10 cellular contexts compared by ENCODE assay signal in genomic region chr1:2840036-2840809, GRCh38. TPM values are rescaled to one million over a fixed set of nuclear protein-coding genes. Genes with fewer than 3 reads are reported as not detected.
DNase-seq lines count a peak whose midpoint lies in the region; ATAC-seq and TF ChIP-seq lines count a peak whose summit lies in the region.
"Had no signal": no experiment of that assay in that cellular context is flagged by ENCODE, and none has a peak within 500 bp of the region (broad histone marks: within the 10 kb centered on the region; RNA-seq: fewer than 3 reads in every experiment).

No MANE protein-coding gene starts in this region.

- TF ChIP-seq EP300 in stomach (IDR thresholded peaks at IDR 0.05) = no peak

- H3K9me3 Mint-ChIP-seq in activated naive CD4-positive, alpha-beta T cell treated with anti-CD3 and anti-CD28 coated beads for 36 hours = no peaks in the 10 kb centered on the region

- H3K27ac Mint-ChIP-seq in activated naive CD4-positive, alpha-beta T cell treated with anti-CD3 and anti-CD28 coated beads for 36 hours = peak overlapping the region; percentile 73
- H3K27ac Mint-ChIP-seq: nephron progenitor cell had no signal

- peak; percentile 75 for DNase-seq in GDM1 (lab: John Stamatoyannopoulos, UW)
- peak; percentile 80 for DNase-seq in activated naive CD4-positive, alpha-beta T cell treated with anti-CD3 and anti-CD28 coated beads for 36 hours
- DNase-seq in stimulated activated CD4-positive, alpha-beta T cell treated with anti-CD3 and anti-CD28 coated beads, Interleukin-2, amount 100 ng/mL, for 24 hours = peak; percentile 61 to 65
- no peak for DNase-seq in stomach
- DNase-seq in hepatic stellate cell (ENCODE audit: low spot score) = no peak
- no peak for DNase-seq in DMS 273 (lab: John Stamatoyannopoulos, UW; ENCODE audit: unreplicated experiment)
- DNase-seq: NCI-H345, nephron progenitor cell had no signal

- H3K27me3 ChIP-seq in stomach = peaks cover 0 to 19% (median 2%) of the 10 kb centered on the region in 3 donors

- peak overlapping the region; percentile 72 for H3K4me3 Mint-ChIP-seq in activated naive CD4-positive, alpha-beta T cell treated with anti-CD3 and anti-CD28 coated beads for 36 hours
- H3K4me3 Mint-ChIP-seq: nephron progenitor cell had no signal

- intact Hi-C loops in activated naive CD4-positive, alpha-beta T cell treated with anti-CD3 and anti-CD28 coated beads for 36 hours (cut with micrococcal nuclease) = loop anchor here (1.0 to 5.0 kb wide), 3 partner anchors 18 to 425 kb away; no protein-coding TSS in a partner anchor
- intact Hi-C loops in stomach (cut with DNase I; ENCODE audit: low total_unique reads) = no loop called here

- no peak for TF ChIP-seq CTCF in stomach (IDR thresholded peaks at IDR 0.05)

- no peak overlapping the region for H3K4me3 ChIP-seq in stomach

- H3K36me3 Mint-ChIP-seq in activated naive CD4-positive, alpha-beta T cell treated with anti-CD3 and anti-CD28 coated beads for 36 hours (ENCODE audit: low read depth) = no peaks in the 10 kb centered on the region

- CTCF ChIA-PET in activated naive CD4-positive, alpha-beta T cell treated with anti-CD3 and anti-CD28 coated beads for 36 hours (lab: Charles Lee) = interaction anchor here (0.9 to 1.0 kb wide), 2 partner anchors 18 to 182 kb away, joined by 3 to 4 read pairs; no protein-coding TSS in a partner anchor

- WGBS in stomach, 5 donors = 52 to 63% (median 58%) methylated on average over 16 of the region's 16 CpGs

- no peaks in the 10 kb centered on the region for H3K4me1 ChIP-seq in stomach

- no peak for TF ChIP-seq POLR2A in stomach (IDR thresholded peaks at IDR 0.05)

- no peak overlapping the region for H3K27ac ChIP-seq in stomach

- peaks cover 6 to 29% (median 16%) of the 10 kb centered on the region in 4 donors for H3K9me3 ChIP-seq in stomach

- no peaks in the 10 kb centered on the region for H3K36me3 ChIP-seq in stomach

- no peaks in the 10 kb centered on the region for H3K27me3 Mint-ChIP-seq in activated naive CD4-positive, alpha-beta T cell treated with anti-CD3 and anti-CD28 coated beads for 36 hours (ENCODE audit: low read depth)

- peak; percentile 77 to 84 for ATAC-seq in activated CD4-positive, CD25-positive, alpha-beta regulatory T cell treated with anti-CD3 and anti-CD28 coated beads, Interleukin-2, amount 50 U/mL, for 24 hours
- no peak for ATAC-seq in GM18870 (IDR thresholded peaks at IDR 0.05; ENCODE audit: unreplicated experiment)

- peaks cover 16% of the 10 kb centered on the region for H3K4me1 Mint-ChIP-seq in activated naive CD4-positive, alpha-beta T cell treated with anti-CD3 and anti-CD28 coated beads for 36 hours (ENCODE audit: low read depth)
- H3K4me1 Mint-ChIP-seq: nephron progenitor cell had no signal

RNA-seq across cellular contexts. Expression of gene TTC34, which starts 38.7 kb away (rescaled TPM):
- total RNA-seq in activated naive CD4-positive, alpha-beta T cell treated with anti-CD3 and anti-CD28 coated beads for 36 hours = 1 to 10 TPM in 1 of 2 experiments, under 1 TPM in 1; 0.91 to 1.1 TPM
- 1 to 10 TPM in 1 of 5 donors, under 1 TPM in 3, not detected in 1; 0.29 to 1.3 (median 0.48) TPM for total RNA-seq in stomach
- under 1 TPM in 2 of 3 donors, not detected in 1; 0.06 to 0.10 TPM for polyA plus RNA-seq in stomach

Comparison
In these comparisons a context has a peak if more than half of its experiments do, and no peak if none do; other contexts are left out.
1. DNase-seq: peak in GDM1 (single experiment), activated naive CD4-positive, alpha-beta T cell treated with anti-CD3 and anti-CD28 coated beads for 36 hours (single experiment) and stimulated activated CD4-positive, alpha-beta T cell treated with anti-CD3 and anti-CD28 coated beads, Interleukin-2, amount 100 ng/mL, for 24 hours (2 of 2); none in stomach (single experiment), hepatic stellate cell (single experiment) and DMS 273 (single experiment).